ENCODE assay signal across 22 cellular contexts in the genomic region with DNA sequence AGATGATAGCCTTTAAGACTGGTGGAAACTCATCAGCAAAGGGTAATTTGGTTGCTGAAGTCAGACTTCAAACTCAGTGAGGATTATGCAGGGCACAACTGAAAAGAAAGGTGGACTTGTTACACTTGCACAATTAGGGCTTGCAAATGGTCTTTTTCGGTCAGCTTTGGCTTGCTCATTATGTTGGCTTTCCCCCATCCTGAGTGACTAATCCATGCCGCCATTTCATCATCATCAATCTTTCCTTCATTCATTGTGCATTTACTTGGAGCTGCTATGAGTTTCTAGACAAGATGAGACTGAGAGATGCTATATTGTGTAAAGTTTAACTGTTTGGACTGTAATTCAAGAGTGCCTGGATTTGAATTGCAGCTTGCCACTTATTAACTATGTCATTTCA.
DNase-seq lines count a peak whose midpoint lies in the region; ATAC-seq and TF ChIP-seq lines count a peak whose summit lies in the region.
"Had no signal": no experiment of that assay in that cellular context is flagged by ENCODE, and none has a peak within 500 bp of the region (broad histone marks: within the 10 kb centered on the region; RNA-seq: fewer than 3 reads in every experiment).

No MANE protein-coding gene starts in this region.

- WGBS in thyroid gland, 2 donors, result 86 to 90% methylated on average over 2 of the region's 2 CpGs

- H3K27ac ChIP-seq in gastrocnemius medialis (no peak overlapping the region), thyroid gland (no peak overlapping the region)

- H3K9me3 ChIP-seq in gastrocnemius medialis (no peaks in the 10 kb centered on the region), thyroid gland (no peaks in the 10 kb centered on the region)
- H3K9me3 ChIP-seq: Caco-2 had no signal

- DNase-seq in AG20443 (ENCODE audit: low spot score), result peak; percentile 35
- DNase-seq in GM03348 (ENCODE audit: low spot score), result peak; percentile 13
- peak; percentile 4 for DNase-seq in SK-MEL-5 (ENCODE audit: low read depth, low spot score)
- DNase-seq in gastrocnemius medialis, result no peak
- DNase-seq in thyroid gland, result no peak
- no peak for DNase-seq in UCSD-AML1 (lab: John Stamatoyannopoulos, UW; ENCODE audit: unreplicated experiment)
- no peak for DNase-seq in HUDEP-2 (lab: John Stamatoyannopoulos, UW; ENCODE audit: unreplicated experiment in 76 of 76)
- DNase-seq: Caco-2; CD4-positive, CD25-positive, alpha-beta regulatory T cell; DMS153; KG1; NCI-H1092 treated with DMSO at 0.1 percent for 48 hours; NCI-H146; NCI-H2081; OCI-M1; RPMI8226; SHP77 treated with DMSO at 0.1 percent for 48 hours; T-helper 1 cell had no signal

- TF ChIP-seq POLR2A in gastrocnemius medialis (IDR thresholded peaks at IDR 0.05) (no peak), thyroid gland (IDR thresholded peaks at IDR 0.05) (no peak)

- intact Hi-C loops in gastrocnemius medialis (cut with DNase I; ENCODE audit: low total_unique reads) (no loop called here), thyroid gland (cut with DNase I) (no loop called here)

- H3K27me3 ChIP-seq in gastrocnemius medialis, result no peaks in the 10 kb centered on the region
- no peaks in the 10 kb centered on the region for H3K27me3 ChIP-seq in thyroid gland

- H3K4me1 ChIP-seq in gastrocnemius medialis (peaks cover 0 to 11% of the 10 kb centered on the region in 2 donors), thyroid gland (no peaks in the 10 kb centered on the region)
- H3K4me1 ChIP-seq: Caco-2 had no signal

- no peaks in the 10 kb centered on the region for H3K36me3 ChIP-seq in gastrocnemius medialis
- H3K36me3 ChIP-seq in thyroid gland, result no peaks in the 10 kb centered on the region

- H3K4me3 ChIP-seq in gastrocnemius medialis (no peak overlapping the region), thyroid gland (replicated peaks in 1 of 3) (no peak overlapping the region)
- H3K4me3 ChIP-seq: GM23338 had no signal

- ATAC-seq in gastrocnemius medialis, result peak; percentile 21 to 64
- ATAC-seq: GM23338, HCT116, HepG2, SK-N-SH treated with all-trans-retinoic acid at 6 μM for 48 hours had no signal

- in situ Hi-C loops in SK-MEL-5 (cut with HindIII; ENCODE audit: low pct_unique_long_range_greater_than_20kb, low sequenced_read_pairs) (no loop called here), gastrocnemius medialis (cut with MboI; ENCODE audit: low sequenced_read_pairs in 4 of 4) (no loop called here)

- TF ChIP-seq CTCF in gastrocnemius medialis (IDR thresholded peaks at IDR 0.05 in 4 of 5, conservative IDR thresholded peaks at IDR 0.05 in 1 of 5) (no peak), thyroid gland (IDR thresholded peaks at IDR 0.05) (no peak)

Comparison
In these comparisons a context has a peak if more than half of its experiments do, and no peak if none do; other contexts are left out.
1. DNase-seq: peak in AG20443 (single experiment), GM03348 (single experiment) and SK-MEL-5 (single experiment); none in gastrocnemius medialis (0 of 2), thyroid gland (0 of 2), UCSD-AML1 (single experiment) and HUDEP-2 (0 of 76).